2 cellular contexts compared by ENCODE assay signal in genomic region chr1:2224621-2225020, GRCh38.
A peak's percentile ranks its signal among the peaks of the same experiment; 100 is the strongest.
TF ChIP-seq lines count a peak whose summit lies in the region.

No MANE protein-coding gene starts in this region.

TF ChIP-seq in IMR-90, 13 proteins besides CTCF, POLR2A, EP300 and RAD21:
- TF ChIP-seq CHD1 (IDR thresholded peaks at IDR 0.05; ENCODE audit: low read depth, low read length) (no peak), MXI1 (IDR thresholded peaks at IDR 0.05; ENCODE audit: borderline replicate concordance, low read depth, low read length) (no peak), CEBPB (IDR thresholded peaks at IDR 0.05; ENCODE audit: low read depth, low read length) (no peak), FOS (IDR thresholded peaks at IDR 0.05; ENCODE audit: low read depth, low read length) (no peak), ELK1 (IDR thresholded peaks at IDR 0.05; ENCODE audit: borderline replicate concordance, low read depth, low read length) (no peak), MAFK (IDR thresholded peaks at IDR 0.05; ENCODE audit: low read depth, low read length) (no peak), RFX5 (IDR thresholded peaks at IDR 0.05; ENCODE audit: low read depth, low read length) (no peak), BHLHE40 (IDR thresholded peaks at IDR 0.05; ENCODE audit: low read depth, low read length) (no peak), SMC3 (IDR thresholded peaks at IDR 0.05; ENCODE audit: low read depth, low read length) (no peak), RCOR1 (IDR thresholded peaks at IDR 0.05; ENCODE audit: insufficient replicate concordance, low read length) (no peak), MAZ (IDR thresholded peaks at IDR 0.05; ENCODE audit: borderline replicate concordance, low read depth, low read length) (no peak), NFE2L2 (IDR thresholded peaks at IDR 0.05; ENCODE audit: low read depth, low read length) (no peak)
- TF ChIP-seq, protein P1, sequence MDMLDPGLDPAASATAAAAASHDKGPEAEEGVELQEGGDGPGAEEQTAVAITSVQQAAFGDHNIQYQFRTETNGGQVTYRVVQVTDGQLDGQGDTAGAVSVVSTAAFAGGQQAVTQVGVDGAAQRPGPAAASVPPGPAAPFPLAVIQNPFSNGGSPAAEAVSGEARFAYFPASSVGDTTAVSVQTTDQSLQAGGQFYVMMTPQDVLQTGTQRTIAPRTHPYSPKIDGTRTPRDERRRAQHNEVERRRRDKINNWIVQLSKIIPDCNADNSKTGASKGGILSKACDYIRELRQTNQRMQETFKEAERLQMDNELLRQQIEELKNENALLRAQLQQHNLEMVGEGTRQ (IDR thresholded peaks at IDR 0.05; ENCODE audit: low read depth, low read length) = no peak

TF ChIP-seq in HepG2, 621 proteins besides CTCF, POLR2A, EP300 and RAD21:
- TF ChIP-seq HNRNPL (IDR thresholded peaks at IDR 0.05; ENCODE audit: low read depth, low read length) (peak; percentile 69; the same call in 1 of the 2 replicates), DDIT3 (CRISPR knock-in tag; IDR thresholded peaks at IDR 0.05) (no peak), AGO2 (optimal IDR thresholded peaks at IDR 0.05; ENCODE audit: low read depth, low read length) (peak; percentile 54), HIC2 (CRISPR knock-in tag; IDR thresholded peaks at IDR 0.05; ENCODE audit: low read depth) (0 out of 2 replicates have a peak, but pooled peaks have one; percentile 8), ZNF3 (CRISPR knock-in tag; IDR thresholded peaks at IDR 0.05) (0 out of 2 replicates have a peak, but pooled peaks have one; percentile 14), ZBTB33 (CRISPR knock-in tag; IDR thresholded peaks at IDR 0.05) (peak; percentile 41; the same call in 1 of the 2 replicates)
- TF ChIP-seq, protein P1 (IDR thresholded peaks at IDR 0.05; ENCODE audit: low read depth, low read length) = no peak
- TF ChIP-seq, protein P1 (CRISPR knock-in tag; IDR thresholded peaks at IDR 0.05; ENCODE audit: borderline replicate concordance) = no peak
TF ChIP-seq in HepG2: peak in this region for 5.
